Comparison of ENCODE assay signal across 36 cellular contexts in genomic region chr12:99265648-99266047, GRCh38.
"Had no signal": no experiment of that assay in that cellular context is flagged by ENCODE, and none has a peak within 500 bp of the region (broad histone marks: within the 10 kb centered on the region; RNA-seq: fewer than 3 reads in every experiment).

No MANE protein-coding gene starts in this region.

- H3K9me3 ChIP-seq: MG63 had no signal

- H3K4me3 ChIP-seq: MG63 had no signal

- H3K36me3 ChIP-seq: MG63 had no signal

- DNase-seq: Kasumi-1, MG63, MM.1S, MV-4-11, NCI-H1048, NCI-H1092, NCI-H1092 treated with DMSO at 0.1 percent for 48 hours, NCI-H1105, NCI-H1105 treated with DMSO at 0.1 percent for 48 hours, NCI-H1417, NCI-H1417 treated with DMSO at 0.1 percent for 48 hours, NCI-H1436, NCI-H1436 treated with DMSO at 0.1 percent for 48 hours, NCI-H146, NCI-H1694, NCI-H1694 treated with DMSO at 0.1 percent for 48 hours, NCI-H187, NCI-H187 treated with DMSO at 0.1 percent for 48 hours, NCI-H1930, NCI-H2029, NCI-H2029 treated with DMSO at 0.1 percent for 48 hours, NCI-H2081, NCI-H2081 treated with DMSO at 0.1 percent for 48 hours, NCI-H2107, NCI-H2171, NCI-H2171 treated with DMSO at 0.1 percent for 48 hours, NCI-H2227 treated with DMSO at 0.1 percent for 48 hours, NCI-H226, NCI-H345, NCI-H446, NCI-H446 treated with DMSO at 0.1 percent for 48 hours, NCI-H510A, NCI-H510A treated with DMSO at 0.1 percent for 48 hours, NCI-H524, NCI-H524 treated with DMSO at 0.1 percent for 48 hours, NCI-H526 had no signal
